In genomic region chr4:173168396-173169177, GRCh38 we compare ENCODE assay signal across 8 cellular contexts. TPM values are rescaled to one million over a fixed set of nuclear protein-coding genes. Genes with fewer than 3 reads are reported as not detected.
DNase-seq lines count a peak whose midpoint lies in the region; ATAC-seq and TF ChIP-seq lines count a peak whose summit lies in the region.

Gene GALNT7, plus strand, starts transcription at chr4:173168811. Its CDS starts 25 bp downstream, at chr4:173168836.

- intact Hi-C loops in activated CD8-positive, alpha-beta T cell treated with anti-CD3 and anti-CD28 coated beads for 36 hours (cut with micrococcal nuclease), result no loop called here

- H3K9me3 Mint-ChIP-seq in activated CD8-positive, alpha-beta T cell treated with anti-CD3 and anti-CD28 coated beads for 36 hours, result no peaks in the 10 kb centered on the region

- POLR2A ChIA-PET in activated CD8-positive, alpha-beta T cell treated with anti-CD3 and anti-CD28 coated beads for 36 hours (lab: Charles Lee), result interaction anchor here (0.7 to 1.2 kb wide), 4 partner anchors 18 to 165 kb away, joined by 3 read pairs; partner anchors contain the start of gene HMGB2

- H3K27ac Mint-ChIP-seq in activated CD8-positive, alpha-beta T cell treated with anti-CD3 and anti-CD28 coated beads for 36 hours, result peak within 1 kb of the TSS; percentile 88

- ATAC-seq in GM19351 (IDR thresholded peaks at IDR 0.05; ENCODE audit: unreplicated experiment), result peak; percentile 30
- peak; percentile 16 for ATAC-seq in HG03469 (IDR thresholded peaks at IDR 0.05; ENCODE audit: unreplicated experiment)
- peak; percentile 65 for ATAC-seq in activated CD8-positive, alpha-beta T cell treated with anti-CD3 and anti-CD28 coated beads for 36 hours

- peaks cover 54% of the 10 kb centered on the region for H3K4me1 Mint-ChIP-seq in activated CD8-positive, alpha-beta T cell treated with anti-CD3 and anti-CD28 coated beads for 36 hours (ENCODE audit: low read depth)

- H3K36me3 Mint-ChIP-seq in activated CD8-positive, alpha-beta T cell treated with anti-CD3 and anti-CD28 coated beads for 36 hours (ENCODE audit: low read depth), result peaks cover 3% of the 10 kb centered on the region

- H3K27ac ChIP-seq in C4-2B, result peak within 1 kb of the TSS; percentile 95

- CTCF ChIA-PET in activated CD8-positive, alpha-beta T cell treated with anti-CD3 and anti-CD28 coated beads for 36 hours (lab: Charles Lee), result interaction anchor here (0.8 to 2.3 kb wide), 4 partner anchors 24 to 151 kb away, joined by 3 to 8 read pairs (median 3); no protein-coding TSS in a partner anchor

- TF ChIP-seq CTCF in C4-2B (conservative IDR thresholded peaks at IDR 0.05), result no peak; the same call in 1 of the 2 replicates
- TF ChIP-seq CTCF in activated CD8-positive, alpha-beta T cell treated with anti-CD3 and anti-CD28 coated beads for 36 hours (IDR thresholded peaks at IDR 0.05), result no peak

- no peaks in the 10 kb centered on the region for H3K27me3 Mint-ChIP-seq in activated CD8-positive, alpha-beta T cell treated with anti-CD3 and anti-CD28 coated beads for 36 hours

- peak within 1 kb of the TSS; percentile 88 for H3K4me3 Mint-ChIP-seq in activated CD8-positive, alpha-beta T cell treated with anti-CD3 and anti-CD28 coated beads for 36 hours

- DNase-seq in NCI-H774 (lab: John Stamatoyannopoulos, UW) (peak; percentile 43), medulla oblongata (ENCODE audit: extremely low spot score) (peak; percentile 70)
- peak; percentile 76 for DNase-seq in activated CD8-positive, alpha-beta T cell treated with anti-CD3 and anti-CD28 coated beads for 36 hours
- peak; percentile 26 for DNase-seq in effector CD8-positive, alpha-beta T cell (lab: John Stamatoyannopoulos, UW)
- DNase-seq in stimulated activated CD8-positive, alpha-beta memory T cell treated with anti-CD3 and anti-CD28 coated beads, Interleukin-12 subunit alpha, Interleukin-12 subunit beta, amount 100 ng/mL, for 4 hours (ENCODE audit: low read depth), result peak; percentile 52

RNA-seq across cellular contexts. Expression of gene GALNT7, which starts in this region (rescaled TPM):
- total RNA-seq in activated CD8-positive, alpha-beta T cell treated with anti-CD3 and anti-CD28 coated beads for 36 hours, result 10 to 100 TPM; 10.2 to 10.4 TPM

Comparison
In these comparisons a context has a peak if more than half of its experiments do, and no peak if none do; other contexts are left out.
1. Peak in every context shown above with its lines: DNase-seq, ATAC-seq and H3K27ac ChIP-seq.
2. DNase-seq: peak in every context shown above with its lines; median percentile 76 in activated CD8-positive, alpha-beta T cell treated with anti-CD3 and anti-CD28 coated beads for 36 hours; 70 in medulla oblongata; 52 in stimulated activated CD8-positive, alpha-beta memory T cell treated with anti-CD3 and anti-CD28 coated beads, Interleukin-12 subunit alpha, Interleukin-12 subunit beta, amount 100 ng/mL, for 4 hours; 43 in NCI-H774; 26 in effector CD8-positive, alpha-beta T cell.